8 cellular contexts compared by ENCODE assay signal in genomic region chr4:24349168-24349996, GRCh38.
DNase-seq lines count a peak whose midpoint lies in the region; ATAC-seq and TF ChIP-seq lines count a peak whose summit lies in the region.
"Not testable (repeated sequence)": the region's sequence is repeated elsewhere in the genome, so short reads cannot be mapped to it uniquely, and the experiment has no call there.

No MANE protein-coding gene starts in this region.

- H3K27me3 Mint-ChIP-seq in WTC11 (ENCODE audit: low read depth) = peaks cover 90% of the 10 kb centered on the region
- peaks cover 14% of the 10 kb centered on the region for H3K27me3 Mint-ChIP-seq in chondrocyte (ENCODE audit: low read depth)

- WGBS in hepatocyte (ENCODE audit: low lambda C conversion rate, missing lambda C conversion rate) = 93% methylated on average over 15 of the region's 15 CpGs

- H2AFZ ChIP-seq in hepatocyte; osteoblast (ENCODE audit: low read length): not testable (repeated sequence)

- H3K27ac ChIP-seq in hepatocyte; osteoblast (ENCODE audit: low read depth, low read length): not testable (repeated sequence)

- DNase-seq in BE2C (peak; percentile 27), KBM-7 (peak; percentile 1), NCI-H82 treated with DMSO at 0.1 percent for 48 hours (lab: John Stamatoyannopoulos, UW; ENCODE audit: unreplicated experiment) (peak; percentile 6), WTC11 (ENCODE audit: low spot score) (peak; percentile 46), hepatocyte (ENCODE audit: low spot score) (peak; percentile 8), osteoblast (ENCODE audit: insufficient read length, low spot score, missing footprints) (peak; percentile 25)
- not testable (repeated sequence) for DNase-seq in chondrocyte (ENCODE audit: low spot score)

- not testable (repeated sequence) for H3K27me3 ChIP-seq in BE2C; hepatocyte; osteoblast (ENCODE audit: insufficient read depth, low read length)

- not testable (repeated sequence) for H3K4me2 ChIP-seq in hepatocyte; osteoblast (ENCODE audit: insufficient read depth, low read length)

- in situ Hi-C loops in KBM-7 (cut with MboI; ENCODE audit: low pct_unique_long_range_greater_than_20kb, low sequenced_read_pairs) = not testable (repeated sequence)

- H4K20me1 ChIP-seq in hepatocyte (ENCODE audit: insufficient read depth, poor library complexity, severe bottlenecking); osteoblast (ENCODE audit: insufficient read depth, low read length): not testable (repeated sequence)

- CTCF ChIA-PET in WTC11 (lab: Charles Lee) = interaction anchor here (0.6 to 3.6 kb wide), 22 partner anchors 8 to 429 kb away, joined by 3 to 21 read pairs (median 4); no protein-coding TSS in a partner anchor

- peaks cover 29% of the 10 kb centered on the region for H3K4me1 Mint-ChIP-seq in WTC11
- not testable (repeated sequence) for H3K4me1 Mint-ChIP-seq in chondrocyte (ENCODE audit: low read depth)

- not testable (repeated sequence) for H3K79me2 ChIP-seq in hepatocyte; osteoblast (ENCODE audit: insufficient read depth, low read length)

- H3K4me1 ChIP-seq in BE2C; hepatocyte (ENCODE audit: insufficient read depth); osteoblast (ENCODE audit: insufficient read depth, low read length): not testable (repeated sequence)

- H3K36me3 Mint-ChIP-seq in WTC11 = peaks cover 34% of the 10 kb centered on the region
- H3K36me3 Mint-ChIP-seq in chondrocyte (ENCODE audit: low read depth) = not testable (repeated sequence)

- H3K9me2 ChIP-seq in hepatocyte (replicated peaks; ENCODE audit: insufficient read depth) = not testable (repeated sequence)

- H3K36me3 ChIP-seq in BE2C; hepatocyte (replicated peaks; ENCODE audit: insufficient read depth, low read depth); osteoblast (ENCODE audit: insufficient read depth, low read length): not testable (repeated sequence)

- POLR2A ChIA-PET in WTC11 (lab: Charles Lee) = not testable (repeated sequence)

- not testable (repeated sequence) for H3K4me3 ChIP-seq in BE2C (ENCODE audit: low read depth, low read length); hepatocyte; osteoblast (ENCODE audit: insufficient read depth, low read length)

- H3K9me3 ChIP-seq in BE2C; hepatocyte (ENCODE audit: low read depth); osteoblast (ENCODE audit: low read depth, low read length): not testable (repeated sequence)

- H3K9me3 Mint-ChIP-seq in WTC11 = peaks cover 10% of the 10 kb centered on the region
- peaks cover 14% of the 10 kb centered on the region for H3K9me3 Mint-ChIP-seq in chondrocyte (ENCODE audit: low read depth)

- TF ChIP-seq CTCF in BE2C (IDR thresholded peaks at IDR 0.05; ENCODE audit: low read depth, low read length); WTC11 (IDR thresholded peaks at IDR 0.05); hepatocyte (IDR thresholded peaks at IDR 0.05; ENCODE audit: poor library complexity); osteoblast (IDR thresholded peaks at IDR 0.05; ENCODE audit: extremely low read depth, low read depth, low read length): not testable (repeated sequence)
- TF ChIP-seq CTCF in GM12872 (IDR thresholded peaks at IDR 0.05; ENCODE audit: insufficient read depth, low read depth, low read length) (peak; percentile 25; the same call in 1 of the 3 replicates), chondrocyte (IDR thresholded peaks at IDR 0.05) (peak; percentile 9)

- H3K27ac Mint-ChIP-seq in WTC11; chondrocyte (ENCODE audit: unreplicated experiment): not testable (repeated sequence)

- ATAC-seq in WTC11 = not testable (repeated sequence)

- not testable (repeated sequence) for H3K4me3 Mint-ChIP-seq in WTC11; chondrocyte (ENCODE audit: unreplicated experiment)

TF ChIP-seq in WTC11, 78 proteins besides CTCF, POLR2A, EP300 and RAD21:
- TF ChIP-seq NFE2L1 (CRISPR knock-in tag; IDR thresholded peaks at IDR 0.05) = 0 out of 2 replicates have a peak, but pooled peaks have one; percentile 59
TF ChIP-seq in WTC11: peak in this region for 1; not testable (repeated sequence) for 77.
